Comparison of ENCODE assay signal across 25 cellular contexts in the genomic region with DNA sequence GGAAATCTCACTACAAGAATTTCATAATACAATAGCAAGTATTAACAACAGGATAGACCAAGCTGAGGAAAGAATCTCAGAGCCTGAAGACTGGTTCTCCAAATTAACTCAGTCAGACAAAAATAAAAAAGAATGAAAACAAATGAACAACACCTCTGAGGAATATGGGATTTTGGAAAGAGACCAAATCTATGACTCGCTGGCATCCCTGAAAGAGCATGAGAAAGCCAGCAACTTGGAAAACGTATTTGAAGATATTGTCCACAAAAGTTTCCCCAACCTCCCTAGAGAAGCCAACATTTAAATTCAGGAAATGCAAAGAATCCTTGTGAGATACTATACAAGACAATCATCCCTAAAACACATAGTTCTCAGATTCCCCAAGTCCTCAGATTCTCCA. TPM values are rescaled to one million over a fixed set of nuclear protein-coding genes. Genes with fewer than 3 reads are reported as not detected.
A peak's percentile ranks its signal among the peaks of the same experiment; 100 is the strongest.
DNase-seq lines count a peak whose midpoint lies in the region; ATAC-seq and TF ChIP-seq lines count a peak whose summit lies in the region.
"Had no signal": no experiment of that assay in that cellular context is flagged by ENCODE, and none has a peak within 500 bp of the region (broad histone marks: within the 10 kb centered on the region; RNA-seq: fewer than 3 reads in every experiment).

No MANE protein-coding gene starts in this region.

- H3K27me3 ChIP-seq in naive thymus-derived CD4-positive, alpha-beta T cell (ENCODE audit: control insufficient read depth in 2 of 2, insufficient read depth in 2 of 2, low read length in 2 of 2) = no peaks in the 10 kb centered on the region
- H3K27me3 ChIP-seq: left lung, uterus had no signal

- no peak for TF ChIP-seq CTCF in chondrocyte (IDR thresholded peaks at IDR 0.05)

- no peaks in the 10 kb centered on the region for H3K4me1 ChIP-seq in naive thymus-derived CD4-positive, alpha-beta T cell (ENCODE audit: control insufficient read depth in 2 of 2, insufficient read depth in 2 of 2, low read length in 2 of 2)
- H3K4me1 ChIP-seq: left lung, uterus had no signal

- POLR2A ChIA-PET in naive thymus-derived CD4-positive, alpha-beta T cell (lab: Charles Lee) = interaction anchor here (0.9 kb wide), 1 partner anchor 21 kb away, joined by 4 read pairs; the partner anchor contains the start of gene NLRP1

- peaks cover 24% of the 10 kb centered on the region for H3K4me1 Mint-ChIP-seq in activated T-cell treated with anti-CD3 and anti-CD28 coated beads, Interleukin-2, amount 50 U/mL, for 24 hours (ENCODE audit: low read depth)
- H3K4me1 Mint-ChIP-seq in chondrocyte (ENCODE audit: low read depth) = peaks cover 10% of the 10 kb centered on the region
- H3K4me1 Mint-ChIP-seq in naive thymus-derived CD4-positive, alpha-beta T cell = peaks cover 12 to 66% (median 42%) of the 10 kb centered on the region in 7 donors
- H3K4me1 Mint-ChIP-seq: activated CD4-positive, alpha-beta memory T cell treated with anti-CD3 and anti-CD28 coated beads, Interleukin-2, amount 10 ng/mL, durations not matched to agents 7 days and 5 days had no signal

- no peak overlapping the region for H3K4me3 ChIP-seq in naive thymus-derived CD4-positive, alpha-beta T cell (ENCODE audit: low read length)
- H3K4me3 ChIP-seq: dorsolateral prefrontal cortex, left lung, uterus had no signal

- CTCF ChIA-PET in naive thymus-derived CD4-positive, alpha-beta T cell (lab: Charles Lee) = interaction anchor here (0.6 kb wide), 1 partner anchor 24 kb away, joined by 3 read pairs; no protein-coding TSS in a partner anchor

- H3K27ac Mint-ChIP-seq in activated T-cell treated with anti-CD3 and anti-CD28 coated beads, Interleukin-2, amount 50 U/mL, for 24 hours = peak overlapping the region; percentile 83
- peak overlapping the region; percentile 39 for H3K27ac Mint-ChIP-seq in chondrocyte (ENCODE audit: unreplicated experiment)
- H3K27ac Mint-ChIP-seq in naive thymus-derived CD4-positive, alpha-beta T cell = peak overlapping the region in 8 of 9 donors; percentile 18 to 87 (median 82)
- H3K27ac Mint-ChIP-seq: activated CD4-positive, alpha-beta memory T cell treated with anti-CD3 and anti-CD28 coated beads, Interleukin-2, amount 10 ng/mL, durations not matched to agents 7 days and 5 days had no signal

- DNase-seq in activated T-cell treated with anti-CD3 and anti-CD28 coated beads, Interleukin-2, amount 50 U/mL, for 24 hours = no peak
- DNase-seq in activated T-cell treated with anti-CD3 and anti-CD28 coated beads, Interleukin-2, amount 50 U/mL, for 48 hours = no peak
- peak; percentile 36 for DNase-seq in HT1080 (ENCODE audit: low read depth)
- no peak for DNase-seq in chondrocyte (ENCODE audit: low spot score)
- DNase-seq in naive thymus-derived CD4-positive, alpha-beta T cell = no peak
- no peak for DNase-seq in caudate nucleus (lab: John Stamatoyannopoulos, UW)
- no peak for DNase-seq in activated CD4-positive, alpha-beta T cell treated with anti-CD3 and anti-CD28 coated beads for 4 hours
- DNase-seq: activated CD4-positive, alpha-beta memory T cell treated with anti-CD3 and anti-CD28 coated beads, Interleukin-2, amount 10 ng/mL, durations not matched to agents 7 days and 5 days; C1 segment of cervical spinal cord; dorsolateral prefrontal cortex; erythroblast; glutamatergic neuron; KG1; left lung; NCI-H1092; NCI-H2081 treated with DMSO at 0.1 percent for 48 hours; NCI-H510A treated with DMSO at 0.1 percent for 48 hours; nucleus accumbens; retina; stimulated activated CD4-positive, alpha-beta T cell treated with anti-CD3 and anti-CD28 coated beads, Interleukin-12 subunit alpha, Interleukin-12 subunit beta, amount 100 ng/mL, for 4 hours; stimulated activated CD8-positive, alpha-beta memory T cell treated with anti-CD3 and anti-CD28 coated beads, Interleukin-4, amount 100 ng/mL, for 48 hours; T-helper 1 cell; uterus had no signal

- H3K36me3 Mint-ChIP-seq in activated T-cell treated with anti-CD3 and anti-CD28 coated beads, Interleukin-2, amount 50 U/mL, for 24 hours (ENCODE audit: low read depth) = peaks cover 51% of the 10 kb centered on the region
- peaks cover 3% of the 10 kb centered on the region for H3K36me3 Mint-ChIP-seq in chondrocyte (ENCODE audit: low read depth)
- H3K36me3 Mint-ChIP-seq in naive thymus-derived CD4-positive, alpha-beta T cell = peaks cover 11 to 48% (median 35%) of the 10 kb centered on the region in 5 donors

- H3K4me3 Mint-ChIP-seq in activated T-cell treated with anti-CD3 and anti-CD28 coated beads, Interleukin-2, amount 50 U/mL, for 24 hours = no peak overlapping the region
- H3K4me3 Mint-ChIP-seq in chondrocyte (ENCODE audit: unreplicated experiment) = no peak overlapping the region
- H3K4me3 Mint-ChIP-seq in naive thymus-derived CD4-positive, alpha-beta T cell = peak overlapping the region in 5 of 10 donors; percentile 14 to 58 (median 32)
- H3K4me3 Mint-ChIP-seq: activated CD4-positive, alpha-beta memory T cell treated with anti-CD3 and anti-CD28 coated beads, Interleukin-2, amount 10 ng/mL, durations not matched to agents 7 days and 5 days had no signal

- intact Hi-C loops in naive thymus-derived CD4-positive, alpha-beta T cell (cut with micrococcal nuclease) = no loop called here

- H3K9me3 ChIP-seq in naive thymus-derived CD4-positive, alpha-beta T cell (ENCODE audit: control insufficient read depth in 2 of 3, low read length in 3 of 3) = no peaks in the 10 kb centered on the region
- H3K9me3 ChIP-seq: left lung, uterus had no signal

- no peaks in the 10 kb centered on the region for H3K27me3 Mint-ChIP-seq in activated T-cell treated with anti-CD3 and anti-CD28 coated beads, Interleukin-2, amount 50 U/mL, for 24 hours
- peaks cover 3% of the 10 kb centered on the region for H3K27me3 Mint-ChIP-seq in chondrocyte (ENCODE audit: low read depth)
- H3K27me3 Mint-ChIP-seq in naive thymus-derived CD4-positive, alpha-beta T cell = no peaks in the 10 kb centered on the region
- H3K27me3 Mint-ChIP-seq: activated CD4-positive, alpha-beta memory T cell treated with anti-CD3 and anti-CD28 coated beads, Interleukin-2, amount 10 ng/mL, durations not matched to agents 7 days and 5 days had no signal

- H3K36me3 ChIP-seq in naive thymus-derived CD4-positive, alpha-beta T cell (ENCODE audit: control insufficient read depth in 2 of 3, insufficient read depth in 3 of 3, low read length in 3 of 3) = peaks cover 5 to 54% (median 9%) of the 10 kb centered on the region in 3 experiments
- H3K36me3 ChIP-seq: uterus had no signal

- no peaks in the 10 kb centered on the region for H3K9me3 Mint-ChIP-seq in activated T-cell treated with anti-CD3 and anti-CD28 coated beads, Interleukin-2, amount 50 U/mL, for 24 hours
- H3K9me3 Mint-ChIP-seq in chondrocyte (ENCODE audit: low read depth) = peaks cover 8% of the 10 kb centered on the region
- H3K9me3 Mint-ChIP-seq in naive thymus-derived CD4-positive, alpha-beta T cell = peaks cover 0 to 5% (median 0%) of the 10 kb centered on the region in 11 donors
- H3K9me3 Mint-ChIP-seq: activated CD4-positive, alpha-beta memory T cell treated with anti-CD3 and anti-CD28 coated beads, Interleukin-2, amount 10 ng/mL, durations not matched to agents 7 days and 5 days had no signal

- peak overlapping the region; percentile 17 for H3K27ac ChIP-seq in naive thymus-derived CD4-positive, alpha-beta T cell (ENCODE audit: low read depth, low read length)
- no peak overlapping the region for H3K27ac ChIP-seq in caudate nucleus (ENCODE audit: low read depth, low read length)
- H3K27ac ChIP-seq: dorsolateral prefrontal cortex, left lung, uterus, VCaP had no signal

- no peak for ATAC-seq in naive thymus-derived CD4-positive, alpha-beta T cell
- no peak for ATAC-seq in GM18870 (IDR thresholded peaks at IDR 0.05; ENCODE audit: unreplicated experiment)
- ATAC-seq: left lung had no signal

RNA-seq across cellular contexts. Expression of gene NLRP1, which starts 20.9 kb away (rescaled TPM):
- total RNA-seq in HT1080 (2014; rRNA removed; shearing (Covaris generic)) = 15.9 and 19.8 TPM in 2 replicates
- 14.5 and 15.5 TPM in 2 replicates for polyA plus RNA-seq in HT1080 (2015; cell fraction: cytosol; rRNA removed)
- 216 and 237 TPM in 2 replicates for polyA plus RNA-seq in HT1080 (2015; cell fraction: nucleus; rRNA removed)
- 24.7 to 37.2 TPM (median 24.8 TPM) in 3 replicates for total RNA-seq in chondrocyte
- 100 to 1,000 TPM in 4 of 5 experiments, 10 to 100 TPM in 1; 86.6 to 360 (median 259) TPM for total RNA-seq in naive thymus-derived CD4-positive, alpha-beta T cell
- polyA plus RNA-seq in naive thymus-derived CD4-positive, alpha-beta T cell = 10 to 100 TPM; 27.7 to 60.7 TPM
